13 cellular contexts compared by ENCODE assay signal in the genomic region with DNA sequence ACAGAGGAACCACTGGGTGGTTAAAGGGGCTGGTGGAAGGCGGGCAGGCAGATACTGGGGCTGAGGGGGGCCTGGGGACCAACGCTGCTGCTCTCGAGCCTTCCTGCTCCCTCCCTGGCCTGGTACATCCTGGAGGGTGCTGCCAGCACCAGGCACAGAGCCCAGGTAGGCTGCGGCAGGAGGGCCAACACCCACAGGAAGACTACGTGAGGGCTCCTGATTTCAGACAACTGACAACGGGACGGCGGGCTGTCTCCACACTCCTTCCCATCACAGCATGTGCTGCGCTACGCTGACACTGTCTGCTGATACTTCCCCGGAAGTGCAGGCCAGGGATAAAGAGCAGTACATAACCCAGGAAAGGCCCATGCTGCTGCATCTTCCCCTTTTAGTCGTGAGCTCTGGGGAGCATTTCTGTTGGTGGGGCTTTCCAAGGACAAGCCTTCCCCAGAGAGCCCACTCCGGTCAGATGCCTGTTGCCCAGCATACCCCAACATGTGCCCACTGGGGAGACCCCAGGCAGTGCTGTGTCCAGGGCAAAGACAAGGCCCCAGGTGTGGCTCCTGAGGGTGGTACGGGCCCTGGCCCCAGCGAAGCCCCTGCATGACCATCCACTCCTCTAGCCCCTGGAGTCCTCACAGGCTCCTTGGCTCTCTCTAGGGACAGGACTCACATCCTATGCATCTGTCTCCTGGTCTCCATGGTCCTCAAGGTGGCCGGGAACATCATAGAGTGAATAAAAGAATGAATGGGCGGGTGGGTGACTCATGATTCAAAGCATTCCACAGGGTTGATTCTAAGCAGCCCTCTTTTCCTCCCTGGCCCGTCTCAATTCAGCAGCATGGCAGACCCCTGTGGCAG. TPM values are rescaled to one million over a fixed set of nuclear protein-coding genes. Genes with fewer than 3 reads are reported as not detected.
DNase-seq lines count a peak whose midpoint lies in the region; ATAC-seq, FAIRE-seq and TF ChIP-seq lines count a peak whose summit lies in the region.
"Had no signal": no experiment of that assay in that cellular context is flagged by ENCODE, and none has a peak within 500 bp of the region (broad histone marks: within the 10 kb centered on the region; RNA-seq: fewer than 3 reads in every experiment).

No MANE protein-coding gene starts in this region.

- H3K27ac ChIP-seq in foreskin keratinocyte = no peak overlapping the region
- no peak overlapping the region for H3K27ac ChIP-seq in A673 (ENCODE audit: low read depth, low read length, poor library complexity, severe bottlenecking)
- H3K27ac ChIP-seq: right lobe of liver, thoracic aorta had no signal

- no peaks in the 10 kb centered on the region for H3K27me3 ChIP-seq in foreskin keratinocyte
- no peaks in the 10 kb centered on the region for H3K27me3 ChIP-seq in A673 (replicated peaks; ENCODE audit: insufficient read depth, low read depth, low read length, poor library complexity)
- H3K27me3 ChIP-seq: right lobe of liver had no signal

- H3K9me3 ChIP-seq in A673 (ENCODE audit: low read depth, low read length, poor library complexity, severe bottlenecking) = no peaks in the 10 kb centered on the region
- H3K9me3 ChIP-seq: right lobe of liver, thoracic aorta had no signal

- peaks cover 7% of the 10 kb centered on the region for H3K4me1 ChIP-seq in foreskin keratinocyte
- no peaks in the 10 kb centered on the region for H3K4me1 ChIP-seq in A673 (ENCODE audit: insufficient read depth, low read length, poor library complexity, severe bottlenecking)

- intact Hi-C loops in Right ventricle myocardium inferior (cut with DNase I) (no loop called here), left cardiac atrium (cut with DNase I) (no loop called here), A673 (cut with micrococcal nuclease; ENCODE audit: unreplicated experiment) (no loop called here)

- CTCF ChIA-PET in A673 (lab: Charles Lee) = no interaction called here

- no peak for FAIRE-seq in urothelium cell line (lab: Jason Lieb, UNC)
- FAIRE-seq: endometrium had no signal

- BruUV-seq in A673 (replicated peaks; lab: Mats Ljungman, UMichigan) = no TSS peak

- POLR2A ChIA-PET in A673 (lab: Charles Lee; ENCODE audit: low non-redundant PET) = no interaction called here

- H3K36me3 ChIP-seq in A673 (ENCODE audit: insufficient read depth, low read length, poor library complexity, severe bottlenecking) = no peaks in the 10 kb centered on the region

- ATAC-seq in Right ventricle myocardium inferior (no peak), left cardiac atrium (no peak), foreskin keratinocyte (peak; percentile 93)
- ATAC-seq: activated naive CD8-positive, alpha-beta T cell treated with anti-CD3 and anti-CD28 coated beads, Interleukin-2, amount 50 U/mL, for 24 hours; right lobe of liver had no signal

- DNase-seq in Right ventricle myocardium inferior (ENCODE audit: missing footprints) (peak; percentile 51), left cardiac atrium (no peak), SW480 (ENCODE audit: low spot score) (peak; percentile 26), foreskin keratinocyte (peak in 1 of 2 donors; percentile 67), urothelium cell line (ENCODE audit: low spot score) (peak; percentile 65), A673 (ENCODE audit: low spot score) (no peak), SIG-M5 treated with dmso at 0.1 percent for 504 hours (lab: John Stamatoyannopoulos, UW; ENCODE audit: unreplicated experiment) (no peak), SIG-M5 (lab: John Stamatoyannopoulos, UW) (no peak)
- DNase-seq: activated naive CD8-positive, alpha-beta T cell treated with anti-CD3 and anti-CD28 coated beads, Interleukin-2, amount 50 U/mL, for 24 hours; NCI-H1694 treated with DMSO at 0.1 percent for 48 hours had no signal

- TF ChIP-seq CTCF in foreskin keratinocyte (conservative IDR thresholded peaks at IDR 0.05) (no peak), A673 (conservative IDR thresholded peaks at IDR 0.05; ENCODE audit: low read depth, low read length) (no peak)

- H3K4me3 ChIP-seq in A673 (ENCODE audit: low read depth, low read length, poor library complexity, severe bottlenecking) = no peak overlapping the region
- H3K4me3 ChIP-seq: right lobe of liver, thoracic aorta had no signal

RNA-seq across cellular contexts. Expression of gene CHGA, which starts 38.0 kb away (rescaled TPM):
- total RNA-seq in Right ventricle myocardium inferior (not detected), left cardiac atrium (not detected), foreskin keratinocyte (not detected in 2 replicates), A673 (2021) (12.7 and 14.8 TPM in 2 replicates)
- polyA plus RNA-seq in foreskin keratinocyte = not detected in 2 replicates
- total RNA-seq: thoracic aorta had no signal

Comparison
In these comparisons a context has a peak if more than half of its experiments do, and no peak if none do; other contexts are left out.
1. DNase-seq: peak in Right ventricle myocardium inferior (single experiment), SW480 (single experiment) and urothelium cell line (single experiment); none in left cardiac atrium (single experiment), A673 (single experiment), SIG-M5 treated with dmso at 0.1 percent for 504 hours (single experiment) and SIG-M5 (single experiment).
2. RNA of gene CHGA, which starts 38.0 kb away (total RNA-seq): 12.7 to 14.8 TPM in A673; not detected in foreskin keratinocyte, not detected in Right ventricle myocardium inferior (single experiment) and not detected in left cardiac atrium; every median in the first group is over 10 times any median in the second.